In the genomic region with DNA sequence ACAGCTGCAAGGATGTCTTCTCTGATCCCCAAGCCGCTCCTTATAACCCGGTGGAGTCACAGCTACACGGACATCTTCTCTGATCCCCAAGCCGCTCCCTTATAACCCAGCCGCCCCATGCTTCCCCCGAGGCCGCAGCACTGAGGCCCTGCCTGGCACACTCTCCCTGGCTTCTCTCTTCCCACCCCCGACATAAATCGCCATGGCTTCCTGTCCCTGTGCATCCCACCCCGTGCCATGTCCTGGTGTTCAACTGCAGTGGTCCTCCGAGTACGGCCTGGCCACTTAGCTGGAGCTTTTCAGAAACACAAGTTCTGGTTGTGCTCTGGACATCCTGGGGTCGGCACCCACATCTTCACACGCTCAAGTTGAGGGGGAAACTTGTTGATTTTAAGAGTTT, we compare ENCODE assay signal across 13 cellular contexts.
DNase-seq lines count a peak whose midpoint lies in the region; ATAC-seq and TF ChIP-seq lines count a peak whose summit lies in the region.
"Had no signal": no experiment of that assay in that cellular context is flagged by ENCODE, and none has a peak within 500 bp of the region (broad histone marks: within the 10 kb centered on the region; RNA-seq: fewer than 3 reads in every experiment).

No MANE protein-coding gene starts in this region.

- DNase-seq in activated naive CD4-positive, alpha-beta T cell treated with anti-CD3 and anti-CD28 coated beads for 36 hours: no peak
- DNase-seq in activated naive CD4-positive, alpha-beta T cell (lab: John Stamatoyannopoulos, UW): no peak
- DNase-seq in activated naive CD8-positive, alpha-beta T cell treated with anti-CD3 and anti-CD28 coated beads, Interleukin-2, amount 50 U/mL, for 24 hours: no peak
- DNase-seq in memory B cell (ENCODE audit: low spot score in 2 of 2): no peak
- peak; percentile 41 to 58 for DNase-seq in suprapubic skin (ENCODE audit: low spot score in 2 of 2)
- DNase-seq in NCI-H510A treated with DMSO at 0.1 percent for 48 hours (lab: John Stamatoyannopoulos, UW): no peak
- no peak for DNase-seq in NCI-H524 treated with DMSO at 0.1 percent for 48 hours (lab: John Stamatoyannopoulos, UW)
- no peak for DNase-seq in stimulated activated naive CD4-positive, alpha-beta T cell (lab: John Stamatoyannopoulos, UW)
- DNase-seq: DMS79, H7, NCI-H1105 had no signal

- no peak for TF ChIP-seq CTCF in suprapubic skin (IDR thresholded peaks at IDR 0.05)

- H3K36me3 Mint-ChIP-seq in activated naive CD4-positive, alpha-beta T cell treated with anti-CD3 and anti-CD28 coated beads for 36 hours (ENCODE audit: low read depth): peaks cover 24% of the 10 kb centered on the region
- H3K36me3 Mint-ChIP-seq in activated naive CD8-positive, alpha-beta T cell treated with anti-CD3 and anti-CD28 coated beads, Interleukin-2, amount 50 U/mL, for 24 hours (ENCODE audit: low read depth): peaks cover 33% of the 10 kb centered on the region
- peaks cover 32% of the 10 kb centered on the region for H3K36me3 Mint-ChIP-seq in memory B cell

- no peaks in the 10 kb centered on the region for H3K27me3 ChIP-seq in suprapubic skin
- H3K27me3 ChIP-seq: breast epithelium had no signal

- H3K27ac Mint-ChIP-seq in activated naive CD4-positive, alpha-beta T cell treated with anti-CD3 and anti-CD28 coated beads for 36 hours: peak overlapping the region; percentile 51
- H3K27ac Mint-ChIP-seq in activated naive CD8-positive, alpha-beta T cell treated with anti-CD3 and anti-CD28 coated beads, Interleukin-2, amount 50 U/mL, for 24 hours: peak overlapping the region; percentile 76
- H3K27ac Mint-ChIP-seq in memory B cell: peak overlapping the region; percentile 58

- no peak overlapping the region for H3K27ac ChIP-seq in suprapubic skin

- no peak for TF ChIP-seq POLR2A in suprapubic skin (IDR thresholded peaks at IDR 0.05)

- 78% methylated on average over 14 of the region's 14 CpGs for WGBS in suprapubic skin

- H3K27me3 Mint-ChIP-seq in activated naive CD4-positive, alpha-beta T cell treated with anti-CD3 and anti-CD28 coated beads for 36 hours (ENCODE audit: low read depth): no peaks in the 10 kb centered on the region
- no peaks in the 10 kb centered on the region for H3K27me3 Mint-ChIP-seq in activated naive CD8-positive, alpha-beta T cell treated with anti-CD3 and anti-CD28 coated beads, Interleukin-2, amount 50 U/mL, for 24 hours
- no peaks in the 10 kb centered on the region for H3K27me3 Mint-ChIP-seq in memory B cell

- H3K4me1 Mint-ChIP-seq in activated naive CD4-positive, alpha-beta T cell treated with anti-CD3 and anti-CD28 coated beads for 36 hours (ENCODE audit: low read depth): peaks cover 29% of the 10 kb centered on the region
- H3K4me1 Mint-ChIP-seq in activated naive CD8-positive, alpha-beta T cell treated with anti-CD3 and anti-CD28 coated beads, Interleukin-2, amount 50 U/mL, for 24 hours: peaks cover 32% of the 10 kb centered on the region
- peaks cover 28% of the 10 kb centered on the region for H3K4me1 Mint-ChIP-seq in memory B cell

- intact Hi-C loops in activated naive CD4-positive, alpha-beta T cell treated with anti-CD3 and anti-CD28 coated beads for 36 hours (cut with micrococcal nuclease): no loop called here

- H3K4me3 ChIP-seq in suprapubic skin: no peak overlapping the region
- H3K4me3 ChIP-seq: breast epithelium, skin epidermis had no signal

- peaks cover 2% of the 10 kb centered on the region for H3K9me3 Mint-ChIP-seq in activated naive CD4-positive, alpha-beta T cell treated with anti-CD3 and anti-CD28 coated beads for 36 hours
- H3K9me3 Mint-ChIP-seq in activated naive CD8-positive, alpha-beta T cell treated with anti-CD3 and anti-CD28 coated beads, Interleukin-2, amount 50 U/mL, for 24 hours: peaks cover 4% of the 10 kb centered on the region
- H3K9me3 Mint-ChIP-seq in memory B cell: peaks cover 2% of the 10 kb centered on the region

- H3K9me3 ChIP-seq in suprapubic skin: no peaks in the 10 kb centered on the region
- H3K9me3 ChIP-seq: breast epithelium had no signal

- no peak for TF ChIP-seq EP300 in suprapubic skin (IDR thresholded peaks at IDR 0.05)

- CTCF ChIA-PET in activated naive CD4-positive, alpha-beta T cell treated with anti-CD3 and anti-CD28 coated beads for 36 hours (lab: Charles Lee): interaction anchor here (0.5 to 0.7 kb wide), 2 partner anchors 104 to 155 kb away, joined by 3 read pairs; no protein-coding TSS in a partner anchor

- no peak for ATAC-seq in activated naive CD8-positive, alpha-beta T cell treated with anti-CD3 and anti-CD28 coated beads, Interleukin-2, amount 50 U/mL, for 24 hours
- no peak for ATAC-seq in memory B cell (ENCODE audit: low read depth)

- no peak overlapping the region for H3K4me3 Mint-ChIP-seq in activated naive CD4-positive, alpha-beta T cell treated with anti-CD3 and anti-CD28 coated beads for 36 hours
- H3K4me3 Mint-ChIP-seq in activated naive CD8-positive, alpha-beta T cell treated with anti-CD3 and anti-CD28 coated beads, Interleukin-2, amount 50 U/mL, for 24 hours: no peak overlapping the region
- no peak overlapping the region for H3K4me3 Mint-ChIP-seq in memory B cell

- H3K36me3 ChIP-seq in suprapubic skin: no peaks in the 10 kb centered on the region
- H3K36me3 ChIP-seq: breast epithelium had no signal

- H3K4me1 ChIP-seq in suprapubic skin: peaks cover 24% of the 10 kb centered on the region

Comparison
In these comparisons a context has a peak if more than half of its experiments do, and no peak if none do; other contexts are left out.
1. DNase-seq: peak in suprapubic skin (2 of 2); none in activated naive CD4-positive, alpha-beta T cell treated with anti-CD3 and anti-CD28 coated beads for 36 hours (single experiment), activated naive CD4-positive, alpha-beta T cell (0 of 4), activated naive CD8-positive, alpha-beta T cell treated with anti-CD3 and anti-CD28 coated beads, Interleukin-2, amount 50 U/mL, for 24 hours (single experiment), memory B cell (0 of 2), NCI-H510A treated with DMSO at 0.1 percent for 48 hours (single experiment), NCI-H524 treated with DMSO at 0.1 percent for 48 hours (single experiment) and stimulated activated naive CD4-positive, alpha-beta T cell (0 of 6).
2. Peak in every context shown above with its lines, with median percentiles within 50 percentile points of each other: H3K27ac Mint-ChIP-seq.